Comparison of ENCODE assay signal across 13 cellular contexts in the genomic region with DNA sequence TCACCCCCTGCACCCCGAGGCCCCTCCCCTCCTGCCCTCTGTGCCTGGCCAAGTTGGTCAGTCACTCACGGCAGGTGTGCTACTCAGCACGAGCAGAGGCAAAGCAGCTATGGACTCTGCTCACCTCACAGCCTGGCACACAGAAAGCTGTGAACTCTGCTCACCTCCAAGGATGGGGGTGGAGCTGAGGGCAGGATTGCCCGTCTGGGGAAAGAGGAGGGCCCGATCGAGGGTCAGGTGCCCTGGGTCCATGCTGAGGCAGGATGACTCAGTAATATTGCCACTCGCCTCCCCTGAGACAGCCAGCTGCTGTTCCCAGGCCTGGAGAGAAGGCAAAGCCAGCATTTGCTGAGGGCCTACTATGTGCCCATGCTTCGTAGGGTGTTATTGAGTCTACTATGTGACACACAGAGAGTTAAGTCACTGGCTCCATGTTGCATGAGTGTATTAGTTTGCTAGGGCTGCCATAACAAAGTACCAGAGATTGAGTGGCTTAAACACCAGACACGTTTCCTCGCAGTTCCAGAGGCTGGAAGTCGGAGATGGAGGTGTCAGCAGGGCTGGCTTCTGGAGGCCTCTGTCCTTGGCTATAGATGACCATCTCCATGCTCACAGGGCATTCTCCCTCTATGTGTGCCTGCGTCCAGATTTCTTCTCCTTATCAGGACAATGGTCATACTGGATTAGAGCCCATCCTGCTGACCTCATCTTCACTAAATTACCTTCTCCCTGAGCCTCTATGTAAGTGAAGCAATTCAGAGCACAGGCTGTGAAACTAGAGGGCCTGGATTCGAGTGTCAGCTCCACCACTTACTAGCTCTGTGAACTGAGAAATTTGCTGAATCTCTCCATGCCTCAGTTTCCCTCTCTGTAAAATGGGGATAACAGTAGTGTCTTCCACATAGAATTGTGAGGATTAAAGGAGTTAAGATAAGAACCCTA. TPM values are rescaled to one million over a fixed set of nuclear protein-coding genes. Genes with fewer than 3 reads are reported as not detected.
DNase-seq lines count a peak whose midpoint lies in the region; ATAC-seq, FAIRE-seq and TF ChIP-seq lines count a peak whose summit lies in the region.
"Had no signal": no experiment of that assay in that cellular context is flagged by ENCODE, and none has a peak within 500 bp of the region (broad histone marks: within the 10 kb centered on the region; RNA-seq: fewer than 3 reads in every experiment).

No MANE protein-coding gene starts in this region.

- TF ChIP-seq POLR2A in esophagus squamous epithelium (IDR thresholded peaks at IDR 0.05) (peak in 1 of 4 donors; percentile 31), sigmoid colon (IDR thresholded peaks at IDR 0.05) (peak in 1 of 2 donors; percentile 26)

- FAIRE-seq in RCC 7860 (lab: Jason Lieb, UNC) = peak; percentile 60
- FAIRE-seq: G401.6 had no signal

- intact Hi-C loops in esophagus squamous epithelium (cut with DNase I) (no loop called here), sigmoid colon (cut with DNase I) (no loop called here), head of caudate nucleus (cut with DNase I) (no loop called here)

- H3K9me3 ChIP-seq in esophagus squamous epithelium = no peaks in the 10 kb centered on the region
- no peaks in the 10 kb centered on the region for H3K9me3 ChIP-seq in sigmoid colon
- H3K9me3 ChIP-seq: heart left ventricle had no signal

- peak overlapping the region in 1 of 4 donors; percentile 14 for H3K4me3 ChIP-seq in esophagus squamous epithelium
- no peak overlapping the region for H3K4me3 ChIP-seq in sigmoid colon
- H3K4me3 ChIP-seq: heart left ventricle had no signal

- WGBS in esophagus squamous epithelium, 2 donors = 64 to 79% methylated on average over 7 of the region's 13 CpGs
- 37 to 74% methylated on average over 13 of the region's 13 CpGs for WGBS in sigmoid colon, 2 donors

- ATAC-seq in HG02840 (IDR thresholded peaks at IDR 0.05; ENCODE audit: low FRiP score, unreplicated experiment) = no peak
- no peak for ATAC-seq in HG02798 (IDR thresholded peaks at IDR 0.05; ENCODE audit: poor library complexity, unreplicated experiment)

- DNase-seq in DMS53 treated with DMSO at 0.1 percent for 48 hours (lab: John Stamatoyannopoulos, UW; ENCODE audit: unreplicated experiment) = peak; percentile 93
- peak; percentile 72 for DNase-seq in RCC 7860 (ENCODE audit: low spot score)
- DNase-seq in esophagus squamous epithelium (lab: John Stamatoyannopoulos, UW) = no peak
- no peak for DNase-seq in sigmoid colon
- DNase-seq in head of caudate nucleus = no peak
- no peak for DNase-seq in AG08396 (ENCODE audit: low spot score)
- DNase-seq: activated naive CD8-positive, alpha-beta T cell treated with anti-CD3 and anti-CD28 coated beads for 36 hours; NCI-H345; occipital lobe had no signal

- H3K27ac ChIP-seq in esophagus squamous epithelium (peak overlapping the region; percentile 74 to 86 (median 84)), sigmoid colon (peak overlapping the region; percentile 23 to 76 (median 59))

- H3K27me3 ChIP-seq in esophagus squamous epithelium (no peaks in the 10 kb centered on the region), sigmoid colon (no peaks in the 10 kb centered on the region)
- H3K27me3 ChIP-seq: heart left ventricle had no signal

- TF ChIP-seq CTCF in esophagus squamous epithelium (IDR thresholded peaks at IDR 0.05) = no peak
- no peak for TF ChIP-seq CTCF in sigmoid colon (IDR thresholded peaks at IDR 0.05)

- no peak for TF ChIP-seq EP300 in sigmoid colon (IDR thresholded peaks at IDR 0.05)

- no peaks in the 10 kb centered on the region for H3K36me3 ChIP-seq in esophagus squamous epithelium
- no peaks in the 10 kb centered on the region for H3K36me3 ChIP-seq in sigmoid colon
- H3K36me3 ChIP-seq: heart left ventricle had no signal

- H3K4me1 ChIP-seq in esophagus squamous epithelium = peaks cover 73 to 100% (median 80%) of the 10 kb centered on the region in 3 donors
- H3K4me1 ChIP-seq in sigmoid colon = peaks cover 0 to 42% (median 21%) of the 10 kb centered on the region in 4 donors

RNA-seq across cellular contexts. Expression of a gene that starts 13.2 kb away (rescaled TPM):
- total RNA-seq in esophagus squamous epithelium (10 to 100 TPM; 51.4 to 95.9 (median 88.4) TPM), sigmoid colon (10 to 100 TPM; 12.8 to 20.8 (median 20.4) TPM)
- 10 to 100 TPM; 16.2 to 24.6 (median 23.4) TPM for polyA plus RNA-seq in sigmoid colon

Comparison
In these comparisons a context has a peak if more than half of its experiments do, and no peak if none do; other contexts are left out.
1. DNase-seq: peak in DMS53 treated with DMSO at 0.1 percent for 48 hours (single experiment) and RCC 7860 (single experiment); none in esophagus squamous epithelium (single experiment), sigmoid colon (single experiment), head of caudate nucleus (0 of 42) and AG08396 (single experiment).